In the genomic region with DNA sequence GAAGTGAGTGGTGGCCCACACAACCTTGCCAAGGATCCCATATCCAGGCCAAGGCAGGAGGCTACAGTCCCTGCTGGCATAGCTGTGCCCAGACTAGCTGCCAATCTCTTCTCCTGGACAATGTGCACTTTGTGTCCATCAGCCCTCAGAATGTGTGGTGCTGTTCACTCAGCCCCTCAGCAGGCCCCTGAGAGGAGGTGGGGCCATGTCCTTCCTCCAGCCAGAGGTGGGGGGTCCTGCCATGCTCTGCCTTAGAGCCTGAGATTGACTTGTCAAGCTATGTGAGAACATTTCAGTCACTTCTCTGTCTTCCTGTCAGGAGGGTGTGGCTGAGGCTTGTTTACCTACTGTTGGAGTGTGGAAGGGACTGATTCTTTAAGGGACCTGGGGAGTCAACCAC, we compare ENCODE assay signal across 1 cellular context.
TF ChIP-seq lines count a peak whose summit lies in the region.

No MANE protein-coding gene starts in this region.

TF ChIP-seq in GM23338, 12 proteins besides CTCF, POLR2A, EP300 and RAD21 (continued from another document):
- TF ChIP-seq, protein P1, sequence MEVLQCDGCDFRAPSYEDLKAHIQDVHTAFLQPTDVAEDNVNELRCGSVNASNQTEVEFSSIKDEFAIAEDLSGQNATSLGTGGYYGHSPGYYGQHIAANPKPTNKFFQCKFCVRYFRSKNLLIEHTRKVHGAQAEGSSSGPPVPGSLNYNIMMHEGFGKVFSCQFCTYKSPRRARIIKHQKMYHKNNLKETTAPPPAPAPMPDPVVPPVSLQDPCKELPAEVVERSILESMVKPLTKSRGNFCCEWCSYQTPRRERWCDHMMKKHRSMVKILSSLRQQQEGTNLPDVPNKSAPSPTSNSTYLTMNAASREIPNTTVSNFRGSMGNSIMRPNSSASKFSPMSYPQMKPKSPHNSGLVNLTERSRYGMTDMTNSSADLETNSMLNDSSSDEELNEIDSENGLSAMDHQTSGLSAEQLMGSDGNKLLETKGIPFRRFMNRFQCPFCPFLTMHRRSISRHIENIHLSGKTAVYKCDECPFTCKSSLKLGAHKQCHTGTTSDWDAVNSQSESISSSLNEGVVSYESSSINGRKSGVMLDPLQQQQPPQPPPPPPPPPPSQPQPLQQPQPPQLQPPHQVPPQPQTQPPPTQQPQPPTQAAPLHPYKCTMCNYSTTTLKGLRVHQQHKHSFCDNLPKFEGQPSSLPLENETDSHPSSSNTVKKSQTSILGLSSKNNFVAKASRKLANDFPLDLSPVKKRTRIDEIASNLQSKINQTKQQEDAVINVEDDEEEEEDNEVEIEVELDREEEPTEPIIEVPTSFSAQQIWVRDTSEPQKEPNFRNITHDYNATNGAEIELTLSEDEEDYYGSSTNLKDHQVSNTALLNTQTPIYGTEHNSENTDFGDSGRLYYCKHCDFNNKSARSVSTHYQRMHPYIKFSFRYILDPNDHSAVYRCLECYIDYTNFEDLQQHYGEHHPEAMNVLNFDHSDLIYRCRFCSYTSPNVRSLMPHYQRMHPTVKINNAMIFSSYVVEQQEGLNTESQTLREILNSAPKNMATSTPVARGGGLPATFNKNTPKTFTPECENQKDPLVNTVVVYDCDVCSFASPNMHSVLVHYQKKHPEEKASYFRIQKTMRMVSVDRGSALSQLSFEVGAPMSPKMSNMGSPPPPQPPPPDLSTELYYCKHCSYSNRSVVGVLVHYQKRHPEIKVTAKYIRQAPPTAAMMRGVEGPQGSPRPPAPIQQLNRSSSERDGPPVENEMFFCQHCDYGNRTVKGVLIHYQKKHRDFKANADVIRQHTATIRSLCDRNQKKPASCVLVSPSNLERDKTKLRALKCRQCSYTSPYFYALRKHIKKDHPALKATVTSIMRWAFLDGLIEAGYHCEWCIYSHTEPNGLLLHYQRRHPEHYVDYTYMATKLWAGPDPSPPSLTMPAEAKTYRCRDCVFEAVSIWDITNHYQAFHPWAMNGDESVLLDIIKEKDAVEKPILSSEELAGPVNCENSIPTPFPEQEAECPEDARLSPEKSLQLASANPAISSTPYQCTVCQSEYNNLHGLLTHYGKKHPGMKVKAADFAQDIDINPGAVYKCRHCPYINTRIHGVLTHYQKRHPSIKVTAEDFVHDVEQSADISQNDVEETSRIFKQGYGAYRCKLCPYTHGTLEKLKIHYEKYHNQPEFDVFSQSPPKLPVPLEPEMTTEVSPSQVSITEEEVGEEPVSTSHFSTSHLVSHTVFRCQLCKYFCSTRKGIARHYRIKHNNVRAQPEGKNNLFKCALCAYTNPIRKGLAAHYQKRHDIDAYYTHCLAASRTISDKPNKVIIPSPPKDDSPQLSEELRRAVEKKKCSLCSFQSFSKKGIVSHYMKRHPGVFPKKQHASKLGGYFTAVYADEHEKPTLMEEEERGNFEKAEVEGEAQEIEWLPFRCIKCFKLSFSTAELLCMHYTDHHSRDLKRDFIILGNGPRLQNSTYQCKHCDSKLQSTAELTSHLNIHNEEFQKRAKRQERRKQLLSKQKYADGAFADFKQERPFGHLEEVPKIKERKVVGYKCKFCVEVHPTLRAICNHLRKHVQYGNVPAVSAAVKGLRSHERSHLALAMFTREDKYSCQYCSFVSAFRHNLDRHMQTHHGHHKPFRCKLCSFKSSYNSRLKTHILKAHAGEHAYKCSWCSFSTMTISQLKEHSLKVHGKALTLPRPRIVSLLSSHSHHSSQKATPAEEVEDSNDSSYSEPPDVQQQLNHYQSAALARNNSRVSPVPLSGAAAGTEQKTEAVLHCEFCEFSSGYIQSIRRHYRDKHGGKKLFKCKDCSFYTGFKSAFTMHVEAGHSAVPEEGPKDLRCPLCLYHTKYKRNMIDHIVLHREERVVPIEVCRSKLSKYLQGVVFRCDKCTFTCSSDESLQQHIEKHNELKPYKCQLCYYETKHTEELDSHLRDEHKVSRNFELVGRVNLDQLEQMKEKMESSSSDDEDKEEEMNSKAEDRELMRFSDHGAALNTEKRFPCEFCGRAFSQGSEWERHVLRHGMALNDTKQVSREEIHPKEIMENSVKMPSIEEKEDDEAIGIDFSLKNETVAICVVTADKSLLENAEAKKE (CRISPR knock-in tag; IDR thresholded peaks at IDR 0.05): no peak
TF ChIP-seq in GM23338: peak in this region for 0.
